1 cellular context compared by ENCODE assay signal in the genomic region with DNA sequence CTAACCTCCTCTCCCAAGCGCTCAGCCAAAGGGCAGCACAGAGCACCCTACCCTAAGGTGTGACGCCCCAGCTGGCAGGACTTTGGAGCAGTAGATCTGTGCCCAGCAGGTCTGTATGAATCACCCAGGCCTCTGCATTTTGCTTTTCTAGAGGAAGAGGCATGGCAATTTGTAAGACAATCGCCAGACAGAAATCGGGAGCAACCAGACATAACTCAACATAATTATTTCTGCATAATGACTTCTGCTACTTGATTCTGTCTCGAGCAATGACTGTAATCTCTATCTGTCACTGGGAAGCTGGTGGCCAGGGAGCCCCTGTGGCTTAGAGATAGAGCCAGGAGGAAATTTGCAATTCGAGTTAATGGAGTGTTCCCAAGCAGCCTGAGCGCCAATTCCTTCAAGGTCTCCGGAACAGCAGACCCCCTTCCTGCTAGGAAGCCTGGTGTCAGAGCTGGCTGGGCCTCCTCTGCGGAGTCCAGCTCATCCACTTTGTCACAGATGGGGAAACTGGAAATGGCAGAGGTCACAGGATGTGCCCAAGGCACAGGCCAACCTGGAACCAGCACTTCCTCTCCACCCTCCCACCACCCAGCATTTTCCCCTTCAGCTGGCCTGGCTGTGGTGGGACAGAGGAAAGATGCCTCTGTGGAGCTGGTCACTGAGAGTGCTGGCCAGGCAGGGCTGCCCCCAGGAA.
TF ChIP-seq lines count a peak whose summit lies in the region.

No MANE protein-coding gene starts in this region.

TF ChIP-seq in K562, 482 proteins besides CTCF, POLR2A, EP300 and RAD21 (continued from another document and continues in another):
- TF ChIP-seq ZNF589 (CRISPR knock-in tag; IDR thresholded peaks at IDR 0.05; ENCODE audit: low read depth): peak; percentile 59; the same call in 1 of the 2 replicates
- no peak for TF ChIP-seq MTF1 (CRISPR knock-in tag; IDR thresholded peaks at IDR 0.05; ENCODE audit: borderline replicate concordance)
- TF ChIP-seq, protein P1, sequence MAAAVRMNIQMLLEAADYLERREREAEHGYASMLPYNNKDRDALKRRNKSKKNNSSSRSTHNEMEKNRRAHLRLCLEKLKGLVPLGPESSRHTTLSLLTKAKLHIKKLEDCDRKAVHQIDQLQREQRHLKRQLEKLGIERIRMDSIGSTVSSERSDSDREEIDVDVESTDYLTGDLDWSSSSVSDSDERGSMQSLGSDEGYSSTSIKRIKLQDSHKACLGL (CRISPR knock-in tag; IDR thresholded peaks at IDR 0.05; ENCODE audit: borderline replicate concordance, poor library complexity, severe bottlenecking): no peak
- TF ChIP-seq, protein P2, sequence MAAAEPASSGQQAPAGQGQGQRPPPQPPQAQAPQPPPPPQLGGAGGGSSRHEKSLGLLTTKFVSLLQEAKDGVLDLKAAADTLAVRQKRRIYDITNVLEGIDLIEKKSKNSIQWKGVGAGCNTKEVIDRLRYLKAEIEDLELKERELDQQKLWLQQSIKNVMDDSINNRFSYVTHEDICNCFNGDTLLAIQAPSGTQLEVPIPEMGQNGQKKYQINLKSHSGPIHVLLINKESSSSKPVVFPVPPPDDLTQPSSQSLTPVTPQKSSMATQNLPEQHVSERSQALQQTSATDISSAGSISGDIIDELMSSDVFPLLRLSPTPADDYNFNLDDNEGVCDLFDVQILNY (CRISPR knock-in tag; IDR thresholded peaks at IDR 0.05): no peak
- TF ChIP-seq ZNF224 (CRISPR knock-in tag; IDR thresholded peaks at IDR 0.05): no peak
- peak; percentile 98 for TF ChIP-seq TEAD4 (IDR thresholded peaks at IDR 0.05; ENCODE audit: low read length)
- TF ChIP-seq TEAD4 (CRISPR knock-in tag; IDR thresholded peaks at IDR 0.05; ENCODE audit: borderline replicate concordance): no peak
- no peak; the same call in 1 of the 2 replicates for TF ChIP-seq ZKSCAN8 (CRISPR knock-in tag; IDR thresholded peaks at IDR 0.05)
- peak; percentile 73; the same call in 1 of the 2 replicates for TF ChIP-seq PHB2 (IDR thresholded peaks at IDR 0.05; ENCODE audit: low read depth)
- no peak for TF ChIP-seq U2AF2 (optimal IDR thresholded peaks at IDR 0.05; ENCODE audit: low read depth, low read length)
- TF ChIP-seq, protein P3, sequence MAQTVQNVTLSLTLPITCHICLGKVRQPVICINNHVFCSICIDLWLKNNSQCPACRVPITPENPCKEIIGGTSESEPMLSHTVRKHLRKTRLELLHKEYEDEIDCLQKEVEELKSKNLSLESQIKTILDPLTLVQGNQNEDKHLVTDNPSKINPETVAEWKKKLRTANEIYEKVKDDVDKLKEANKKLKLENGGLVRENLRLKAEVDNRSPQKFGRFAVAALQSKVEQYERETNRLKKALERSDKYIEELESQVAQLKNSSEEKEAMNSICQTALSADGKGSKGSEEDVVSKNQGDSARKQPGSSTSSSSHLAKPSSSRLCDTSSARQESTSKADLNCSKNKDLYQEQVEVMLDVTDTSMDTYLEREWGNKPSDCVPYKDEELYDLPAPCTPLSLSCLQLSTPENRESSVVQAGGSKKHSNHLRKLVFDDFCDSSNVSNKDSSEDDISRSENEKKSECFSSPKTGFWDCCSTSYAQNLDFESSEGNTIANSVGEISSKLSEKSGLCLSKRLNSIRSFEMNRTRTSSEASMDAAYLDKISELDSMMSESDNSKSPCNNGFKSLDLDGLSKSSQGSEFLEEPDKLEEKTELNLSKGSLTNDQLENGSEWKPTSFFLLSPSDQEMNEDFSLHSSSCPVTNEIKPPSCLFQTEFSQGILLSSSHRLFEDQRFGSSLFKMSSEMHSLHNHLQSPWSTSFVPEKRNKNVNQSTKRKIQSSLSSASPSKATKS (CRISPR knock-in tag; IDR thresholded peaks at IDR 0.05): no peak
- TF ChIP-seq, protein P4, sequence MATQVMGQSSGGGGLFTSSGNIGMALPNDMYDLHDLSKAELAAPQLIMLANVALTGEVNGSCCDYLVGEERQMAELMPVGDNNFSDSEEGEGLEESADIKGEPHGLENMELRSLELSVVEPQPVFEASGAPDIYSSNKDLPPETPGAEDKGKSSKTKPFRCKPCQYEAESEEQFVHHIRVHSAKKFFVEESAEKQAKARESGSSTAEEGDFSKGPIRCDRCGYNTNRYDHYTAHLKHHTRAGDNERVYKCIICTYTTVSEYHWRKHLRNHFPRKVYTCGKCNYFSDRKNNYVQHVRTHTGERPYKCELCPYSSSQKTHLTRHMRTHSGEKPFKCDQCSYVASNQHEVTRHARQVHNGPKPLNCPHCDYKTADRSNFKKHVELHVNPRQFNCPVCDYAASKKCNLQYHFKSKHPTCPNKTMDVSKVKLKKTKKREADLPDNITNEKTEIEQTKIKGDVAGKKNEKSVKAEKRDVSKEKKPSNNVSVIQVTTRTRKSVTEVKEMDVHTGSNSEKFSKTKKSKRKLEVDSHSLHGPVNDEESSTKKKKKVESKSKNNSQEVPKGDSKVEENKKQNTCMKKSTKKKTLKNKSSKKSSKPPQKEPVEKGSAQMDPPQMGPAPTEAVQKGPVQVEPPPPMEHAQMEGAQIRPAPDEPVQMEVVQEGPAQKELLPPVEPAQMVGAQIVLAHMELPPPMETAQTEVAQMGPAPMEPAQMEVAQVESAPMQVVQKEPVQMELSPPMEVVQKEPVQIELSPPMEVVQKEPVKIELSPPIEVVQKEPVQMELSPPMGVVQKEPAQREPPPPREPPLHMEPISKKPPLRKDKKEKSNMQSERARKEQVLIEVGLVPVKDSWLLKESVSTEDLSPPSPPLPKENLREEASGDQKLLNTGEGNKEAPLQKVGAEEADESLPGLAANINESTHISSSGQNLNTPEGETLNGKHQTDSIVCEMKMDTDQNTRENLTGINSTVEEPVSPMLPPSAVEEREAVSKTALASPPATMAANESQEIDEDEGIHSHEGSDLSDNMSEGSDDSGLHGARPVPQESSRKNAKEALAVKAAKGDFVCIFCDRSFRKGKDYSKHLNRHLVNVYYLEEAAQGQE (CRISPR knock-in tag; IDR thresholded peaks at IDR 0.05; ENCODE audit: low read depth): no peak
- no peak for TF ChIP-seq CHD1 (IDR thresholded peaks at IDR 0.05; ENCODE audit: low read length)
- no peak for TF ChIP-seq TCF7 (IDR thresholded peaks at IDR 0.05; ENCODE audit: borderline replicate concordance)
- TF ChIP-seq ZBTB1 (CRISPR knock-in tag; IDR thresholded peaks at IDR 0.05; ENCODE audit: borderline replicate concordance, low read depth): no peak
- TF ChIP-seq FOXA1 (IDR thresholded peaks at IDR 0.05; ENCODE audit: borderline replicate concordance): no peak
- TF ChIP-seq RBBP5 (IDR thresholded peaks at IDR 0.05; ENCODE audit: borderline replicate concordance, insufficient read depth, low read length, poor library complexity, severe bottlenecking): peak; percentile 46
- peak; percentile 97 for TF ChIP-seq POLR2AphosphoS5 (IDR thresholded peaks at IDR 0.05; ENCODE audit: control insufficient read depth, insufficient read depth, low read depth, low read length)
- TF ChIP-seq TOE1 (IDR thresholded peaks at IDR 0.05; ENCODE audit: borderline replicate concordance): no peak
- no peak for TF ChIP-seq TOE1 (CRISPR knock-in tag; IDR thresholded peaks at IDR 0.05; ENCODE audit: borderline replicate concordance, low read depth)
- TF ChIP-seq, protein P5, sequence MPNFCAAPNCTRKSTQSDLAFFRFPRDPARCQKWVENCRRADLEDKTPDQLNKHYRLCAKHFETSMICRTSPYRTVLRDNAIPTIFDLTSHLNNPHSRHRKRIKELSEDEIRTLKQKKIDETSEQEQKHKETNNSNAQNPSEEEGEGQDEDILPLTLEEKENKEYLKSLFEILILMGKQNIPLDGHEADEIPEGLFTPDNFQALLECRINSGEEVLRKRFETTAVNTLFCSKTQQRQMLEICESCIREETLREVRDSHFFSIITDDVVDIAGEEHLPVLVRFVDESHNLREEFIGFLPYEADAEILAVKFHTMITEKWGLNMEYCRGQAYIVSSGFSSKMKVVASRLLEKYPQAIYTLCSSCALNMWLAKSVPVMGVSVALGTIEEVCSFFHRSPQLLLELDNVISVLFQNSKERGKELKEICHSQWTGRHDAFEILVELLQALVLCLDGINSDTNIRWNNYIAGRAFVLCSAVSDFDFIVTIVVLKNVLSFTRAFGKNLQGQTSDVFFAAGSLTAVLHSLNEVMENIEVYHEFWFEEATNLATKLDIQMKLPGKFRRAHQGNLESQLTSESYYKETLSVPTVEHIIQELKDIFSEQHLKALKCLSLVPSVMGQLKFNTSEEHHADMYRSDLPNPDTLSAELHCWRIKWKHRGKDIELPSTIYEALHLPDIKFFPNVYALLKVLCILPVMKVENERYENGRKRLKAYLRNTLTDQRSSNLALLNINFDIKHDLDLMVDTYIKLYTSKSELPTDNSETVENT (CRISPR knock-in tag; IDR thresholded peaks at IDR 0.05): no peak
- TF ChIP-seq, protein P6, sequence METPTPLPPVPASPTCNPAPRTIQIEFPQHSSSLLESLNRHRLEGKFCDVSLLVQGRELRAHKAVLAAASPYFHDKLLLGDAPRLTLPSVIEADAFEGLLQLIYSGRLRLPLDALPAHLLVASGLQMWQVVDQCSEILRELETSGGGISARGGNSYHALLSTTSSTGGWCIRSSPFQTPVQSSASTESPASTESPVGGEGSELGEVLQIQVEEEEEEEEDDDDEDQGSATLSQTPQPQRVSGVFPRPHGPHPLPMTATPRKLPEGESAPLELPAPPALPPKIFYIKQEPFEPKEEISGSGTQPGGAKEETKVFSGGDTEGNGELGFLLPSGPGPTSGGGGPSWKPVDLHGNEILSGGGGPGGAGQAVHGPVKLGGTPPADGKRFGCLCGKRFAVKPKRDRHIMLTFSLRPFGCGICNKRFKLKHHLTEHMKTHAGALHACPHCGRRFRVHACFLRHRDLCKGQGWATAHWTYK (CRISPR knock-in tag; IDR thresholded peaks at IDR 0.05): no peak; the same call in 1 of the 2 replicates
- TF ChIP-seq ZNF644 (tag; IDR thresholded peaks at IDR 0.05; ENCODE audit: low read depth): no peak; the same call in 1 of the 2 replicates
- no peak for TF ChIP-seq BRD4 (IDR thresholded peaks at IDR 0.05)
- TF ChIP-seq NCOR1 (IDR thresholded peaks at IDR 0.05): peak; percentile 96
- TF ChIP-seq SNIP1 (IDR thresholded peaks at IDR 0.05; ENCODE audit: low read depth): no peak
- TF ChIP-seq, protein P7, sequence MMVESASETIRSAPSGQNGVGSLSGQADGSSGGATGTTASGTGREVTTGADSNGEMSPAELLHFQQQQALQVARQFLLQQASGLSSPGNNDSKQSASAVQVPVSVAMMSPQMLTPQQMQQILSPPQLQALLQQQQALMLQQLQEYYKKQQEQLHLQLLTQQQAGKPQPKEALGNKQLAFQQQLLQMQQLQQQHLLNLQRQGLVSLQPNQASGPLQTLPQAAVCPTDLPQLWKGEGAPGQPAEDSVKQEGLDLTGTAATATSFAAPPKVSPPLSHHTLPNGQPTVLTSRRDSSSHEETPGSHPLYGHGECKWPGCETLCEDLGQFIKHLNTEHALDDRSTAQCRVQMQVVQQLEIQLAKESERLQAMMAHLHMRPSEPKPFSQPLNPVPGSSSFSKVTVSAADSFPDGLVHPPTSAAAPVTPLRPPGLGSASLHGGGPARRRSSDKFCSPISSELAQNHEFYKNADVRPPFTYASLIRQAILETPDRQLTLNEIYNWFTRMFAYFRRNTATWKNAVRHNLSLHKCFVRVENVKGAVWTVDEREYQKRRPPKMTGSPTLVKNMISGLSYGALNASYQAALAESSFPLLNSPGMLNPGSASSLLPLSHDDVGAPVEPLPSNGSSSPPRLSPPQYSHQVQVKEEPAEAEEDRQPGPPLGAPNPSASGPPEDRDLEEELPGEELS (CRISPR knock-in tag; IDR thresholded peaks at IDR 0.05; ENCODE audit: borderline replicate concordance): 0 out of 2 replicates have a peak, but pooled peaks have one; percentile 31
- TF ChIP-seq, protein P8, sequence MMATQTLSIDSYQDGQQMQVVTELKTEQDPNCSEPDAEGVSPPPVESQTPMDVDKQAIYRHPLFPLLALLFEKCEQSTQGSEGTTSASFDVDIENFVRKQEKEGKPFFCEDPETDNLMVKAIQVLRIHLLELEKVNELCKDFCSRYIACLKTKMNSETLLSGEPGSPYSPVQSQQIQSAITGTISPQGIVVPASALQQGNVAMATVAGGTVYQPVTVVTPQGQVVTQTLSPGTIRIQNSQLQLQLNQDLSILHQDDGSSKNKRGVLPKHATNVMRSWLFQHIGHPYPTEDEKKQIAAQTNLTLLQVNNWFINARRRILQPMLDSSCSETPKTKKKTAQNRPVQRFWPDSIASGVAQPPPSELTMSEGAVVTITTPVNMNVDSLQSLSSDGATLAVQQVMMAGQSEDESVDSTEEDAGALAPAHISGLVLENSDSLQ (IDR thresholded peaks at IDR 0.05): peak; percentile 40; the same call in 1 of the 2 replicates
- TF ChIP-seq GABPB1 (CRISPR knock-in tag; IDR thresholded peaks at IDR 0.05): peak; percentile 53; the same call in 1 of the 2 replicates
- TF ChIP-seq MCM5 (IDR thresholded peaks at IDR 0.05; ENCODE audit: low read depth): no peak
- TF ChIP-seq TFAM (CRISPR knock-in tag; conservative IDR thresholded peaks at IDR 0.05): no peak
- no peak for TF ChIP-seq L3MBTL2 (IDR thresholded peaks at IDR 0.05)
- TF ChIP-seq, protein P9, sequence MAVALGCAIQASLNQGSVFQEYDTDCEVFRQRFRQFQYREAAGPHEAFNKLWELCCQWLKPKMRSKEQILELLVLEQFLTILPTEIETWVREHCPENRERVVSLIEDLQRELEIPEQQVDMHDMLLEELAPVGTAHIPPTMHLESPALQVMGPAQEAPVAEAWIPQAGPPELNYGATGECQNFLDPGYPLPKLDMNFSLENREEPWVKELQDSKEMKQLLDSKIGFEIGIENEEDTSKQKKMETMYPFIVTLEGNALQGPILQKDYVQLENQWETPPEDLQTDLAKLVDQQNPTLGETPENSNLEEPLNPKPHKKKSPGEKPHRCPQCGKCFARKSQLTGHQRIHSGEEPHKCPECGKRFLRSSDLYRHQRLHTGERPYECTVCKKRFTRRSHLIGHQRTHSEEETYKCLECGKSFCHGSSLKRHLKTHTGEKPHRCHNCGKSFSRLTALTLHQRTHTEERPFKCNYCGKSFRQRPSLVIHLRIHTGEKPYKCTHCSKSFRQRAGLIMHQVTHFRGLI (CRISPR knock-in tag; IDR thresholded peaks at IDR 0.05): no peak
- peak in 1 of 2 experiments; percentile 89; a peak in 3 of 4 replicates for TF ChIP-seq TBL1XR1 (IDR thresholded peaks at IDR 0.05; ENCODE audit: low read length in 2 of 2)
- no peak for TF ChIP-seq RFX1 (IDR thresholded peaks at IDR 0.05)
- TF ChIP-seq, protein P10, sequence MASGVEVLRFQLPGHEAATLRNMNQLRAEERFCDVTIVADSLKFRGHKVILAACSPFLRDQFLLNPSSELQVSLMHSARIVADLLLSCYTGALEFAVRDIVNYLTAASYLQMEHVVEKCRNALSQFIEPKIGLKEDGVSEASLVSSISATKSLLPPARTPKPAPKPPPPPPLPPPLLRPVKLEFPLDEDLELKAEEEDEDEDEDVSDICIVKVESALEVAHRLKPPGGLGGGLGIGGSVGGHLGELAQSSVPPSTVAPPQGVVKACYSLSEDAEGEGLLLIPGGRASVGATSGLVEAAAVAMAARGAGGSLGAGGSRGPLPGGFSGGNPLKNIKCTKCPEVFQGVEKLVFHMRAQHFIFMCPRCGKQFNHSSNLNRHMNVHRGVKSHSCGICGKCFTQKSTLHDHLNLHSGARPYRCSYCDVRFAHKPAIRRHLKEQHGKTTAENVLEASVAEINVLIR (CRISPR knock-in tag; IDR thresholded peaks at IDR 0.05): no peak
- no peak for TF ChIP-seq POLR2AphosphoS2 (IDR thresholded peaks at IDR 0.05; ENCODE audit: low read length)
- TF ChIP-seq, protein P11, sequence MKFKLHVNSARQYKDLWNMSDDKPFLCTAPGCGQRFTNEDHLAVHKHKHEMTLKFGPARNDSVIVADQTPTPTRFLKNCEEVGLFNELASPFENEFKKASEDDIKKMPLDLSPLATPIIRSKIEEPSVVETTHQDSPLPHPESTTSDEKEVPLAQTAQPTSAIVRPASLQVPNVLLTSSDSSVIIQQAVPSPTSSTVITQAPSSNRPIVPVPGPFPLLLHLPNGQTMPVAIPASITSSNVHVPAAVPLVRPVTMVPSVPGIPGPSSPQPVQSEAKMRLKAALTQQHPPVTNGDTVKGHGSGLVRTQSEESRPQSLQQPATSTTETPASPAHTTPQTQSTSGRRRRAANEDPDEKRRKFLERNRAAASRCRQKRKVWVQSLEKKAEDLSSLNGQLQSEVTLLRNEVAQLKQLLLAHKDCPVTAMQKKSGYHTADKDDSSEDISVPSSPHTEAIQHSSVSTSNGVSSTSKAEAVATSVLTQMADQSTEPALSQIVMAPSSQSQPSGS (CRISPR knock-in tag; IDR thresholded peaks at IDR 0.05): no peak
